In genomic region chr10:28087675-28088351, GRCh38 we compare ENCODE assay signal across 10 cellular contexts.
DNase-seq lines count a peak whose midpoint lies in the region; ATAC-seq and TF ChIP-seq lines count a peak whose summit lies in the region.
"Had no signal": no experiment of that assay in that cellular context is flagged by ENCODE, and none has a peak within 500 bp of the region (broad histone marks: within the 10 kb centered on the region; RNA-seq: fewer than 3 reads in every experiment).

No MANE protein-coding gene starts in this region.

- H3K4me2 ChIP-seq in osteoblast (ENCODE audit: insufficient read depth, low read length), result no peak overlapping the region

- H3K4me1 ChIP-seq in osteoblast (ENCODE audit: insufficient read depth, low read length), result peaks cover 10% of the 10 kb centered on the region
- H3K4me1 ChIP-seq: psoas muscle had no signal

- peak; percentile 56 to 69 for ATAC-seq in activated CD4-positive, CD25-positive, alpha-beta regulatory T cell treated with anti-CD3 and anti-CD28 coated beads, Interleukin-2, amount 50 U/mL, for 24 hours
- no peak for ATAC-seq in HG02678 (IDR thresholded peaks at IDR 0.05; ENCODE audit: unreplicated experiment)
- ATAC-seq: psoas muscle had no signal

- no peaks in the 10 kb centered on the region for H3K9me3 ChIP-seq in osteoblast (ENCODE audit: low read depth, low read length)
- H3K9me3 ChIP-seq: psoas muscle had no signal

- H4K20me1 ChIP-seq in osteoblast (ENCODE audit: insufficient read depth, low read length), result no peaks in the 10 kb centered on the region

- H3K4me3 ChIP-seq in brain microvascular endothelial cell (ENCODE audit: low read depth, low read length), result no peak overlapping the region
- no peak overlapping the region for H3K4me3 ChIP-seq in osteoblast (ENCODE audit: insufficient read depth, low read length)
- H3K4me3 ChIP-seq: psoas muscle had no signal

- H3K27ac ChIP-seq in brain microvascular endothelial cell (peak overlapping the region; percentile 93), osteoblast (ENCODE audit: low read depth, low read length) (peak overlapping the region; percentile 25)
- H3K27ac ChIP-seq: psoas muscle had no signal

- H3K36me3 ChIP-seq in brain microvascular endothelial cell (replicated peaks), result no peaks in the 10 kb centered on the region
- H3K36me3 ChIP-seq in osteoblast (ENCODE audit: insufficient read depth, low read length), result no peaks in the 10 kb centered on the region

- in situ Hi-C loops in brain microvascular endothelial cell (cut with HindIII; ENCODE audit: low pct_ligation_motif_present, low sequenced_read_pairs), result no loop called here

- no peaks in the 10 kb centered on the region for H3K27me3 ChIP-seq in brain microvascular endothelial cell (replicated peaks)
- H3K27me3 ChIP-seq in osteoblast (ENCODE audit: insufficient read depth, low read length), result no peaks in the 10 kb centered on the region

- H3K79me2 ChIP-seq in osteoblast (ENCODE audit: insufficient read depth, low read length), result no peaks in the 10 kb centered on the region

- H2AFZ ChIP-seq in osteoblast (ENCODE audit: low read length), result no peak overlapping the region

- TF ChIP-seq CTCF in brain microvascular endothelial cell (IDR thresholded peaks at IDR 0.05; ENCODE audit: low read depth, low read length, missing control alignments) (no peak), osteoblast (IDR thresholded peaks at IDR 0.05; ENCODE audit: extremely low read depth, low read depth, low read length) (no peak)

- no peak for DNase-seq in activated CD4-positive, CD25-positive, alpha-beta regulatory T cell treated with anti-CD3 and anti-CD28 coated beads, Interleukin-2, amount 50 U/mL, for 72 hours
- DNase-seq in NCI-H226 (peak; percentile 38), brain microvascular endothelial cell (peak; percentile 88), osteoblast (ENCODE audit: insufficient read length, low spot score, missing footprints) (no peak), T-helper 2 cell (no peak), NCI-H2081 treated with DMSO at 0.1 percent for 48 hours (lab: John Stamatoyannopoulos, UW) (no peak)
- DNase-seq: NCI-H1417, psoas muscle had no signal

Comparison
In these comparisons a context has a peak if more than half of its experiments do, and no peak if none do; other contexts are left out.
1. DNase-seq: peak in NCI-H226 (single experiment) and brain microvascular endothelial cell (single experiment); none in activated CD4-positive, CD25-positive, alpha-beta regulatory T cell treated with anti-CD3 and anti-CD28 coated beads, Interleukin-2, amount 50 U/mL, for 72 hours (single experiment), osteoblast (single experiment), T-helper 2 cell (0 of 5) and NCI-H2081 treated with DMSO at 0.1 percent for 48 hours (single experiment).